Comparison of ENCODE assay signal across 8 cellular contexts in the genomic region with DNA sequence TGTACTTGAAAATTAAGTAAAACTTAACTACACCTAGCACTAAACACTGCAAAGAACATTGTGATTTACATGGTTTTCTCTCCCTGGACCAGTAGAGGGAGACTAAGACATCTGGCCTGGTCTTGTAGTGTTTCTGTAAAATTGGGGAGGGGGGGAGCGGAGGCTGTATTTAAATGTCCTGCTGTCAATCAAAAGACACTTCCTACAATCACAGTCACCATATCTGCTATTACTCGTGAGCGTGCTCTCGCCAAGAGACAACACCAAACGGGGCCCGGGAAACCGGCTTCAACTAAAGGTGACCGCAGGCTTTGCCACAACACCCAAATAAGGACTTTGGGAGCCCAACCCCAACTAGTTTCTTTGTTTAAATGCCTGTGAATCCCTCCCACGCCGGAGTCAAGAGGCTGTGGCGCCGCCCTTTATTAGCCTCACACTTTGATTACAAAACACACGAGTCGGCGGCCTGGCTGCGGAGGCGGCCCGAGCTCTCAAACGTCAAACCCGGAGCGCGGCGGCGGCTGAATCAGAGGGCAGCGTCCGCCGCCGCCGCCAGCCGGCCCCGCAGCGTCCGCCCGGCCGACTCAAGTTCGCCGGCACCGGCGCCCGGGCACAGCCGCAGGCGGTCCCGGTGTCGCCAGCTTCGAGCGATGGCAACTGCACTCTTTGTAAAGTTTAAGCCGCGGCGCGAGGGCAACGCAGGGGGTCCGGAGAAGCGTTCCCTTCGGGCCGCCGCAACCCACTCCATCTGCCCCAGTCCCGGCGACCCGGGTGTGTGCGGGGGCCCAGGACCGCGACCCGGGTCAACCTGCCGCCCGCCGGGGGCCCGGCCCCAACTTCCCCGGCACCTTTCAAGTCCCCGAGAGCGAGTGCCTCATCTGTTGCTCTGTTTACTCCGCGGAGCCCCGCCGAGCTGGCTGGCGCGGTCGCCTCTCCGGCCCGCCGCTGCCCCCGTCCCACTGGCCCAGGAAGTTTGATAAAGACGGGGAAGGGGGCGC. TPM values are rescaled to one million over a fixed set of nuclear protein-coding genes. Genes with fewer than 3 reads are reported as not detected.
DNase-seq lines count a peak whose midpoint lies in the region; ATAC-seq and TF ChIP-seq lines count a peak whose summit lies in the region.

No MANE protein-coding gene starts in this region.

- H3K27ac Mint-ChIP-seq in GM23338 (peak overlapping the region; percentile 93), naive B cell (peak overlapping the region; percentile 90 to 98 (median 96))
- peak overlapping the region; percentile 91 for H3K27ac Mint-ChIP-seq in stimulated activated effector memory CD8-positive, alpha-beta T cell treated with anti-CD3 and anti-CD28 coated beads, Interleukin-12 subunit alpha, Interleukin-12 subunit beta, amount 100 ng/mL, for 72 hours

- ATAC-seq in DND-41 (ENCODE audit: insufficient read depth, low read depth) (peak; percentile 80), GM23338 (peak; percentile 46), naive B cell (ENCODE audit: low read depth in 2 of 2) (peak; percentile 64)
- peak; percentile 76 for ATAC-seq in stimulated activated effector memory CD8-positive, alpha-beta T cell treated with anti-CD3 and anti-CD28 coated beads, Interleukin-12 subunit alpha, Interleukin-12 subunit beta, amount 100 ng/mL, for 72 hours

- peaks cover 24% of the 10 kb centered on the region for H3K4me1 ChIP-seq in DND-41 (ENCODE audit: insufficient read depth, low read length)
- no peaks in the 10 kb centered on the region for H3K4me1 ChIP-seq in GM23338 (ENCODE audit: insufficient read depth)
- peaks cover 2% of the 10 kb centered on the region for H3K4me1 ChIP-seq in fibroblast of lung (ENCODE audit: control insufficient read depth, extremely low read depth, insufficient read depth, low read length)

- peaks cover 15% of the 10 kb centered on the region for H3K4me1 Mint-ChIP-seq in GM23338
- H3K4me1 Mint-ChIP-seq in naive B cell = peaks cover 39 to 55% (median 42%) of the 10 kb centered on the region in 3 donors
- peaks cover 44% of the 10 kb centered on the region for H3K4me1 Mint-ChIP-seq in stimulated activated effector memory CD8-positive, alpha-beta T cell treated with anti-CD3 and anti-CD28 coated beads, Interleukin-12 subunit alpha, Interleukin-12 subunit beta, amount 100 ng/mL, for 72 hours

- peak; percentile 93 for TF ChIP-seq CTCF in DND-41 (IDR thresholded peaks at IDR 0.05; ENCODE audit: borderline replicate concordance, extremely low read depth, low read length, poor library complexity, severe bottlenecking)
- peak; percentile 79 to 85 for TF ChIP-seq CTCF in GM23338 (conservative IDR thresholded peaks at IDR 0.05; ENCODE audit: low read depth in 2 of 2)
- peak; percentile 88 to 92 for TF ChIP-seq CTCF in fibroblast of lung (conservative IDR thresholded peaks at IDR 0.05 in 1 of 2, IDR thresholded peaks at IDR 0.05 in 1 of 2; ENCODE audit: low read depth in 1 of 2, low read length in 2 of 2)

- peak overlapping the region; percentile 78 for H2AFZ ChIP-seq in DND-41 (ENCODE audit: low read depth, low read length)
- no peak overlapping the region for H2AFZ ChIP-seq in GM23338
- peak overlapping the region; percentile 77 for H2AFZ ChIP-seq in fibroblast of lung (ENCODE audit: low read length)

- H3K79me2 ChIP-seq in DND-41 (ENCODE audit: insufficient read depth, low read length) (peaks cover 23% of the 10 kb centered on the region), GM23338 (replicated peaks; ENCODE audit: insufficient read depth) (peaks cover 42% of the 10 kb centered on the region), fibroblast of lung (ENCODE audit: control insufficient read depth, insufficient read depth, low read length) (no peaks in the 10 kb centered on the region)

- H3K9me3 Mint-ChIP-seq in GM23338 (peaks cover 9% of the 10 kb centered on the region; the same call in 2 of the 3 replicates), naive B cell (peaks cover 0 to 4% (median 0%) of the 10 kb centered on the region in 7 donors)
- no peaks in the 10 kb centered on the region for H3K9me3 Mint-ChIP-seq in stimulated activated effector memory CD8-positive, alpha-beta T cell treated with anti-CD3 and anti-CD28 coated beads, Interleukin-12 subunit alpha, Interleukin-12 subunit beta, amount 100 ng/mL, for 72 hours

- H3K9ac ChIP-seq in DND-41 (ENCODE audit: low read depth, low read length) (peak overlapping the region; percentile 60), fibroblast of lung (ENCODE audit: insufficient read depth, low read length) (peak overlapping the region; percentile 90)

- H3K36me3 ChIP-seq in DND-41 (ENCODE audit: insufficient read depth, low read length) = no peaks in the 10 kb centered on the region; the same call in 1 of the 2 replicates
- H3K36me3 ChIP-seq in GM23338 (ENCODE audit: insufficient read depth) = no peaks in the 10 kb centered on the region
- no peaks in the 10 kb centered on the region for H3K36me3 ChIP-seq in fibroblast of lung (ENCODE audit: control insufficient read depth, insufficient read depth, low read length)

- peak; percentile 87 for DNase-seq in DND-41
- DNase-seq in GM23338 (ENCODE audit: low spot score) = peak; percentile 92
- DNase-seq in LHCN-M2 (ENCODE audit: low read depth) = peak; percentile 94
- peak; percentile 99 for DNase-seq in RKO (ENCODE audit: low spot score)
- peak; percentile 75 to 82 for DNase-seq in activated T-helper 1 cell treated with anti-CD3 and anti-CD28 coated beads, Interleukin-2, amount 50 U/mL, for 16 hours (ENCODE audit: low read depth in 1 of 2, low spot score in 1 of 2)
- DNase-seq in fibroblast of lung (ENCODE audit: low read depth in 2 of 2) = peak; percentile 94 to 95
- peak; percentile 94 for DNase-seq in naive B cell
- peak; percentile 81 to 95 for DNase-seq in stimulated activated effector memory CD8-positive, alpha-beta T cell treated with anti-CD3 and anti-CD28 coated beads, Interleukin-12 subunit alpha, Interleukin-12 subunit beta, amount 100 ng/mL, for 72 hours (ENCODE audit: low spot score in 2 of 2)

- H3K4me3 Mint-ChIP-seq in GM23338 (peak overlapping the region; percentile 89), naive B cell (peak overlapping the region; percentile 86 to 97 (median 94))
- peak overlapping the region; percentile 99 for H3K4me3 Mint-ChIP-seq in stimulated activated effector memory CD8-positive, alpha-beta T cell treated with anti-CD3 and anti-CD28 coated beads, Interleukin-12 subunit alpha, Interleukin-12 subunit beta, amount 100 ng/mL, for 72 hours

- H4K20me1 ChIP-seq in DND-41 (ENCODE audit: insufficient read depth, low read length) = peaks cover 11% of the 10 kb centered on the region
- H4K20me1 ChIP-seq in GM23338 (replicated peaks; ENCODE audit: insufficient read depth) = peaks cover 15% of the 10 kb centered on the region; the same call in 1 of the 2 replicates
- H4K20me1 ChIP-seq in fibroblast of lung (ENCODE audit: control insufficient read depth, extremely low read depth, insufficient read depth, low read length) = no peaks in the 10 kb centered on the region

- peak overlapping the region; percentile 94 for H3K4me2 ChIP-seq in DND-41 (ENCODE audit: insufficient read depth, low read length)
- peak overlapping the region; percentile 81 for H3K4me2 ChIP-seq in GM23338
- H3K4me2 ChIP-seq in fibroblast of lung (ENCODE audit: extremely low read depth, insufficient read depth, low read length) = peak overlapping the region; percentile 83

- H3K4me3 ChIP-seq in DND-41 (ENCODE audit: low read depth in 1 of 2, low read length in 2 of 2) = peak overlapping the region; percentile 62 to 86; a peak in 3 of 4 replicates
- H3K4me3 ChIP-seq in GM23338 = peak overlapping the region; percentile 67
- H3K4me3 ChIP-seq in fibroblast of lung (replicated peaks in 1 of 4; ENCODE audit: control extremely low read depth in 1 of 4, insufficient read depth in 1 of 4, low read depth in 3 of 4, low read length in 4 of 4) = peak overlapping the region; percentile 70 to 85 (median 80)

- peaks cover 27% of the 10 kb centered on the region for H3K27me3 Mint-ChIP-seq in GM23338 (ENCODE audit: insufficient read depth, low read depth, poor library complexity)
- H3K27me3 Mint-ChIP-seq in naive B cell = peaks cover 0 to 4% (median 0%) of the 10 kb centered on the region in 3 donors

- no peaks in the 10 kb centered on the region for H3K9me2 ChIP-seq in GM23338 (ENCODE audit: insufficient read depth)

- H3K27me3 ChIP-seq in DND-41 (ENCODE audit: insufficient read depth, low read length, poor library complexity) (peaks cover 11% of the 10 kb centered on the region), GM23338 (ENCODE audit: insufficient read depth) (peaks cover 23% of the 10 kb centered on the region), fibroblast of lung (ENCODE audit: control insufficient read depth, insufficient read depth, low read length) (peaks cover under 1% of the 10 kb centered on the region)

- no peaks in the 10 kb centered on the region; the same call in 1 of the 2 replicates for H3F3A ChIP-seq in GM23338 (replicated peaks; ENCODE audit: low read depth)

- peak overlapping the region; percentile 32; the same call in 1 of the 2 replicates for H3K27ac ChIP-seq in DND-41 (ENCODE audit: low read length)
- H3K27ac ChIP-seq in GM23338 (ENCODE audit: low read depth) = no peak overlapping the region
- H3K27ac ChIP-seq in fibroblast of lung (ENCODE audit: insufficient read depth, low read length) = peak overlapping the region; percentile 80

- H3K9me3 ChIP-seq in DND-41 (ENCODE audit: insufficient read depth, low read length, severe bottlenecking) = no peaks in the 10 kb centered on the region
- no peaks in the 10 kb centered on the region for H3K9me3 ChIP-seq in fibroblast of lung (ENCODE audit: control insufficient read depth, insufficient read depth, low read depth, low read length)

- H3K36me3 Mint-ChIP-seq in GM23338 (ENCODE audit: low read depth) = 0 out of 3 replicates have a peak, but pooled peaks cover 2% of the 10 kb centered on the region
- H3K36me3 Mint-ChIP-seq in naive B cell = no peaks in the 10 kb centered on the region
- peaks cover 63% of the 10 kb centered on the region for H3K36me3 Mint-ChIP-seq in stimulated activated effector memory CD8-positive, alpha-beta T cell treated with anti-CD3 and anti-CD28 coated beads, Interleukin-12 subunit alpha, Interleukin-12 subunit beta, amount 100 ng/mL, for 72 hours

TF ChIP-seq in GM23338, 12 proteins besides CTCF, POLR2A, EP300 and RAD21 (continues in another document):
- TF ChIP-seq ZNF331 (CRISPR knock-in tag; IDR thresholded peaks at IDR 0.05; ENCODE audit: low read depth) (no peak), EZH2 (IDR thresholded peaks at IDR 0.05; ENCODE audit: low read depth, unreplicated experiment) (no peak), JUNB (IDR thresholded peaks at IDR 0.05; ENCODE audit: unreplicated experiment) (no peak), ZNF114 (CRISPR knock-in tag; IDR thresholded peaks at IDR 0.05) (no peak)

RNA-seq across cellular contexts. Expression of gene KDM7A, which starts 1.3 kb away (rescaled TPM):
- total RNA-seq in GM23338 (2014; rRNA removed; shearing (Covaris generic)) = 9.4 and 10.8 TPM in 2 replicates
- 2.0 and 2.3 TPM in 2 replicates for polyA plus RNA-seq in GM23338 (2016; fragmentation: Nextera tagmentation; extraction: Ambion mirVana)
- total RNA-seq in LHCN-M2 (2014; rRNA removed) = 1.1 and 2.1 TPM in 2 replicates
- polyA plus RNA-seq in LHCN-M2 (2012) = 0.23 TPM
- 4.8 and 6.7 TPM in 2 replicates for total RNA-seq in fibroblast of lung
- polyA plus RNA-seq in fibroblast of lung = 0.96 and 1.9 TPM in 2 replicates
- polyA plus RNA-seq in fibroblast of lung (2012) = 0.55 and 1.3 TPM in 2 replicates
- polyA minus RNA-seq in fibroblast of lung (ENCODE audit: low replicate concordance) = 0.22 and 0.63 TPM in 2 replicates
- 10 to 100 TPM in 1 of 6 donors, 1 to 10 TPM in 5; 5.8 to 10.1 (median 8.9) TPM for polyA plus RNA-seq in naive B cell (ENCODE audit: low read depth in 6 of 6)
